ENCODE assay signal across 8 cellular contexts in the genomic region with DNA sequence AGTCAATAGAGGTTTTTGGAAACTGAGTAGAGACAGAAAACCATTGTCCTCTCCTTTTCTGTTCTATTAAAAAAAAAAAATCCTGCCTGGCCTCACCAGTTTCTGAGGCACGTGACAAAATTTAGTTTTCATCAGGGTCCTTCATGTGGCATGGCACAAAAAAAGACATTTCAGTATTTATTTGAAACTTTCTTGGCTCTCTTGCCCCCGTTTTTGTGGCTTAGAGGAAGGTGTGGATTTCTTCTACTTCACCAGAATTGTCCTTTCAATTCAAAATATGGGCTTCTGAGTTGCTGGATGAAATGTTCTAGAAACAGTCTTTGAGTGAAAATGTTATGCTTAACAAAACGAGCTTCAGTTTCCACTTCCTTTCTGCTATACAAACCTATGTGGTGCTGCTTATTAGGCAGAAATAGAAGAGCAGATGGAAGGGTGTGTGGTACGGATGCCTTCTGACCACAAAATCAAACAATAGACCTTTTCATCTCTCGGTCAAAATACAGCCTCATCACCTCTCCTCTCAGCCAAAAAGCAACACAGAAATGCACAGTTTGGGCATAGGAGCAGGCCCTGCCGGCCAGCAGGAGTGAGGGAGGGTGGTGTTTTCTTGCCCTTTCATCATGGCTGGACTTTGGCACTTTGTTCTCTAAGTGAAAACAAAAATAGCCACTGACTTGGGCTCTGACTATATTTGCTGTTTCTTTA.
DNase-seq lines count a peak whose midpoint lies in the region; ATAC-seq and TF ChIP-seq lines count a peak whose summit lies in the region.

No MANE protein-coding gene starts in this region.

- H3K4me2 ChIP-seq in BLaER1 = peak overlapping the region; percentile 99

- peak overlapping the region; percentile 53 for H3K9ac ChIP-seq in BLaER1

- H3K4me3 ChIP-seq in BLaER1 = peak overlapping the region; percentile 49; the same call in 1 of the 2 replicates
- H3K4me3 ChIP-seq in MG63 = no peak overlapping the region
- no peak overlapping the region for H3K4me3 ChIP-seq in left ventricle myocardium inferior

- H3K27ac ChIP-seq in BLaER1 (peak overlapping the region; percentile 74), left ventricle myocardium inferior (replicated peaks) (peak overlapping the region; percentile 40)

- H3K9me3 ChIP-seq in BLaER1 (no peaks in the 10 kb centered on the region), MG63 (no peaks in the 10 kb centered on the region), left ventricle myocardium inferior (replicated peaks) (no peaks in the 10 kb centered on the region)

- H3K36me3 ChIP-seq in BLaER1 = no peaks in the 10 kb centered on the region
- H3K36me3 ChIP-seq in MG63 = no peaks in the 10 kb centered on the region
- H3K36me3 ChIP-seq in left ventricle myocardium inferior = no peaks in the 10 kb centered on the region

- no peak for ATAC-seq in GM18861 (IDR thresholded peaks at IDR 0.05; ENCODE audit: unreplicated experiment)

- DNase-seq in GM19238 (ENCODE audit: insufficient read length, low spot score) (peak; percentile 20), MG63 (peak; percentile 38), left ventricle myocardium inferior (no peak), T-helper 9 cell (no peak), D341Med (ENCODE audit: low spot score) (no peak), NCI-H345 treated with DMSO at 0.1 percent for 48 hours (lab: John Stamatoyannopoulos, UW; ENCODE audit: unreplicated experiment) (no peak)

- intact Hi-C loops in left ventricle myocardium inferior (cut with micrococcal nuclease) = no loop called here

- H3K4me1 ChIP-seq in BLaER1 (peaks cover 78% of the 10 kb centered on the region), left ventricle myocardium inferior (peaks cover 52% of the 10 kb centered on the region)

- H3K27me3 ChIP-seq in BLaER1 (peaks cover 22% of the 10 kb centered on the region), MG63 (no peaks in the 10 kb centered on the region), left ventricle myocardium inferior (ENCODE audit: low read depth) (no peaks in the 10 kb centered on the region)

- H4K20me1 ChIP-seq in BLaER1 = peaks cover 58% of the 10 kb centered on the region

- no peak for TF ChIP-seq CTCF in left ventricle myocardium inferior (IDR thresholded peaks at IDR 0.05; ENCODE audit: borderline replicate concordance)

Comparison
In these comparisons a context has a peak if more than half of its experiments do, and no peak if none do; other contexts are left out.
1. DNase-seq: peak in GM19238 (single experiment) and MG63 (single experiment); none in left ventricle myocardium inferior (single experiment), T-helper 9 cell (single experiment), D341Med (single experiment) and NCI-H345 treated with DMSO at 0.1 percent for 48 hours (single experiment).